ENCODE assay signal across 1 cellular context in the genomic region with DNA sequence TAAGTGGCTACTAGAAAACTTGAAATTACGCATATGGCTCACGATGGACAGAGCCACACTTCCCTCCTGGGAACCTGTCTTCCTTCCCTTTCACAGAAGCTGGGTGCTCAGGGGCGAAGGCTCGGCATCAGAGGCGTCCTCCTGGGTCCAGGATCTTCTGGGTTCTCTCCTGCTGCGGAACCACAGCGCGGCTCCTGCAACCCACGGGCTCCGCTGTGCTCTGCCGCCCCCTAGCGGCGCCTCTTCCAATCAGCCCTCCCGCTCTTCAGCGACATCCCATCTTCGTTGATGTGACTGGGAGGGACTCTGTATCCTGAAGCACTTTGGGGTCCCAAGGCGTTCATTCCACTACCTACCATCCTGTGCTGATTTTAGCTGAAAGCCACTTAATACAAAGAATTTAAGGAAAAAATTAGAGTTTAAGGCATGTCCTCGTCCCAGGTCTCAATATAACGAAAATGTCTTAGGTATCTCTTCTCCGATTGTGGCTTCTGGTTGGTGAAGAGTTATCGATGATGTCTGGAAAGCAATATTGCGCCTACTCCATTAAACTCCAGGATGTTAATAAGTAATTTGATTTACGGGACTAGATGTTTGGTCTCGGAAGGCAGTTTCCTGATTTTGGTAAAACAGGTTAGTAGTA.
A peak's percentile ranks its signal among the peaks of the same experiment; 100 is the strongest.
TF ChIP-seq lines count a peak whose summit lies in the region.

No MANE protein-coding gene starts in this region.

TF ChIP-seq in IMR-90, 13 proteins besides CTCF, POLR2A, EP300 and RAD21:
- TF ChIP-seq SMC3 (IDR thresholded peaks at IDR 0.05; ENCODE audit: low read depth, low read length) (peak; percentile 99), BHLHE40 (IDR thresholded peaks at IDR 0.05; ENCODE audit: low read depth, low read length) (no peak), RCOR1 (IDR thresholded peaks at IDR 0.05; ENCODE audit: insufficient replicate concordance, low read length) (no peak)
